In genomic region chr3:100603449-100603848, GRCh38 we compare ENCODE assay signal across 8 cellular contexts. TPM values are rescaled to one million over a fixed set of nuclear protein-coding genes. Genes with fewer than 3 reads are reported as not detected.
DNase-seq lines count a peak whose midpoint lies in the region; ATAC-seq and TF ChIP-seq lines count a peak whose summit lies in the region.

No MANE protein-coding gene starts in this region.

- TF ChIP-seq CTCF in SU-DHL-6 (IDR thresholded peaks at IDR 0.05; ENCODE audit: insufficient read depth, low read length, poor library complexity, severe bottlenecking): no peak

- no peaks in the 10 kb centered on the region for H3F3A ChIP-seq in SU-DHL-6 (ENCODE audit: insufficient read depth)

- H3K9me3 ChIP-seq in SU-DHL-6 (ENCODE audit: insufficient read depth, low read length): no peaks in the 10 kb centered on the region
- H3K9me3 ChIP-seq in skeletal muscle tissue (ENCODE audit: control insufficient read depth in 3 of 3, low read length in 3 of 3): no peaks in the 10 kb centered on the region

- peak; percentile 9 for DNase-seq in COR-L47 (lab: John Stamatoyannopoulos, UW)
- peak; percentile 53 for DNase-seq in fibroblast of peridontal ligament (ENCODE audit: extremely low read depth)
- DNase-seq in foreskin melanocyte: no peak
- DNase-seq in globus pallidus (ENCODE audit: low spot score): no peak

- H3K27me3 ChIP-seq in SU-DHL-6 (ENCODE audit: low read length) (no peaks in the 10 kb centered on the region), skeletal muscle tissue (ENCODE audit: control insufficient read depth in 3 of 3, insufficient read depth in 3 of 3, low read length in 3 of 3) (peaks cover 0 to 1% (median 0%) of the 10 kb centered on the region in 3 donors)

- no peaks in the 10 kb centered on the region for H4K20me1 ChIP-seq in SU-DHL-6 (ENCODE audit: low read depth, low read length)

- ATAC-seq in GM18909 (IDR thresholded peaks at IDR 0.05; ENCODE audit: poor library complexity, unreplicated experiment) (peak; percentile 47), HG03342 (IDR thresholded peaks at IDR 0.05; ENCODE audit: unreplicated experiment) (peak; percentile 30)

- H3K36me3 ChIP-seq in SU-DHL-6 (ENCODE audit: low read length) (no peaks in the 10 kb centered on the region), skeletal muscle tissue (ENCODE audit: control insufficient read depth in 3 of 3, insufficient read depth in 3 of 3, low read length in 3 of 3) (no peaks in the 10 kb centered on the region)

- H2AFZ ChIP-seq in SU-DHL-6 (ENCODE audit: low read depth, low read length, severe bottlenecking): peak overlapping the region; percentile 68

- no peaks in the 10 kb centered on the region for H3K4me1 ChIP-seq in skeletal muscle tissue (ENCODE audit: control insufficient read depth in 3 of 3, insufficient read depth in 3 of 3, low read length in 3 of 3)

- H3K4me3 ChIP-seq in SU-DHL-6 (ENCODE audit: insufficient read depth, low read length, poor library complexity, severe bottlenecking): peak overlapping the region; percentile 17
- H3K4me3 ChIP-seq in skeletal muscle tissue (ENCODE audit: low read length in 3 of 3): peak overlapping the region in 2 of 3 donors; percentile 6 to 14

- peak overlapping the region; percentile 49 for H3K4me2 ChIP-seq in SU-DHL-6 (ENCODE audit: low read depth, low read length, poor library complexity, severe bottlenecking)

- H3K9me2 ChIP-seq in SU-DHL-6 (replicated peaks; ENCODE audit: insufficient read depth, low read length): no peaks in the 10 kb centered on the region

- H3K27ac ChIP-seq in SU-DHL-6 (ENCODE audit: low read depth, low read length): no peak overlapping the region
- no peak overlapping the region for H3K27ac ChIP-seq in skeletal muscle tissue (ENCODE audit: low read depth, low read length)

- H3K9ac ChIP-seq in SU-DHL-6 (ENCODE audit: low read length): no peak overlapping the region
- no peak overlapping the region for H3K9ac ChIP-seq in skeletal muscle tissue (ENCODE audit: low read depth in 1 of 3, low read length in 3 of 3)

- no peaks in the 10 kb centered on the region for H3K79me2 ChIP-seq in SU-DHL-6 (ENCODE audit: insufficient read depth, low read length)

RNA-seq across cellular contexts. Expression of gene ADGRG7, which starts 6.0 kb away (rescaled TPM):
- total RNA-seq in skeletal muscle tissue: not detected

Comparison
In these comparisons a context has a peak if more than half of its experiments do, and no peak if none do; other contexts are left out.
1. DNase-seq: peak in COR-L47 (single experiment) and fibroblast of peridontal ligament (single experiment); none in foreskin melanocyte (single experiment) and globus pallidus (single experiment).